8 cellular contexts compared by ENCODE assay signal in the genomic region with DNA sequence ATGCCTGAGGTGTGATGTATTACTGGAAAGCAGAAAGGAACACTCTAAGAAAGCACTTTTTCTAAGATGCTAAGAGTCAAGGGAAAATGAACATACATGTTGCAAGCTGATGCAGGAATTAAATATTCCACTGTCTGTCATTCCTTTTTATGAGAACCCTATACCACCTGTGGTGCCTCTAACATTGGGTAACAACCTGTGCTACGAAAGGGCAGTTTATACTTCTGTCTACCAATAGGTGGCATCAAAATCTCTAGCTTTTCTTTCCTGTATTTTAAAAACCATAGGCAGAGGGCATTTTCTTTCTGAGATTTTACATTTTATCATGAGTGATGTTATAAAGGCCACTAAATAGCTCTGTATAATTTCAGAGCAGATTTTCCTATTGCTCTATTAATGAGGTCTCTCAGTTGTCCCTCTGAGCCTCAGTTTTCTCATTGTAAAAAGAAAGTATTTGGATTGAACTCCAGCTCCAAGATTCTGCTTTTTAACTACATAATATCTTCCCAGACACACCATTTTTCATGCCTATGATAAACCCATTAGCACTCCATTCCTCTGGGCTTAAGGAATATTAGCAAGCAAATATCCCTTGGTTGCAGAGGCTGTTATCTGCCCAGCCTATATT. TPM values are rescaled to one million over a fixed set of nuclear protein-coding genes. Genes with fewer than 3 reads are reported as not detected.
DNase-seq lines count a peak whose midpoint lies in the region; ATAC-seq and TF ChIP-seq lines count a peak whose summit lies in the region.

No MANE protein-coding gene starts in this region.

- peaks cover 4 to 17% (median 11%) of the 10 kb centered on the region in 4 donors for H3K4me1 Mint-ChIP-seq in CD4-positive, alpha-beta memory T cell

- no peak overlapping the region for H3K27ac ChIP-seq in thyroid gland
- no peak overlapping the region for H3K27ac ChIP-seq in CD4-positive, alpha-beta memory T cell (ENCODE audit: low read depth, low read length)

- CTCF ChIA-PET in CD4-positive, alpha-beta memory T cell (lab: Charles Lee; ENCODE audit: partially characterized antibody), result interaction anchor here (0.6 to 1.4 kb wide), 5 partner anchors 9 to 1308 kb away, joined by 3 to 4 read pairs (median 3); no protein-coding TSS in a partner anchor

- POLR2A ChIA-PET in CD4-positive, alpha-beta memory T cell (lab: Charles Lee; ENCODE audit: partially characterized antibody), result no interaction called here

- H3K4me3 Mint-ChIP-seq in CD4-positive, alpha-beta memory T cell, result no peak overlapping the region

- H3K4me3 ChIP-seq in thyroid gland (replicated peaks in 1 of 3), result no peak overlapping the region
- no peak overlapping the region for H3K4me3 ChIP-seq in CD4-positive, alpha-beta memory T cell (ENCODE audit: low read length in 2 of 2)

- peak; percentile 63 for DNase-seq in DMS79 treated with DMSO at 0.1 percent for 48 hours (lab: John Stamatoyannopoulos, UW)
- peak; percentile 14 for DNase-seq in kidney glomerular epithelial cell (lab: John Stamatoyannopoulos, UW)
- no peak for DNase-seq in thyroid gland
- no peak for DNase-seq in GM19238 (ENCODE audit: insufficient read length, low spot score)
- no peak for DNase-seq in CD4-positive, alpha-beta memory T cell

- no peaks in the 10 kb centered on the region for H3K36me3 ChIP-seq in thyroid gland
- H3K36me3 ChIP-seq in CD4-positive, alpha-beta memory T cell (ENCODE audit: insufficient read depth, low read length), result no peaks in the 10 kb centered on the region

- 0 to 5% methylated on average over 1 of the region's 1 CpG for WGBS in thyroid gland, 2 donors

- H3K27me3 Mint-ChIP-seq in CD4-positive, alpha-beta memory T cell, result peaks cover 30 to 41% of the 10 kb centered on the region in 2 donors

- intact Hi-C loops in thyroid gland (cut with DNase I), result loop anchor here (10.0 kb wide), 1 partner anchor 306 kb away; no protein-coding TSS in a partner anchor
- intact Hi-C loops in CD4-positive, alpha-beta memory T cell (cut with micrococcal nuclease), result no loop called here

- H3K4me1 ChIP-seq in thyroid gland, result no peaks in the 10 kb centered on the region
- H3K4me1 ChIP-seq in CD4-positive, alpha-beta memory T cell (ENCODE audit: insufficient read depth, low read length), result peaks cover 9% of the 10 kb centered on the region

- H3K36me3 Mint-ChIP-seq in CD4-positive, alpha-beta memory T cell, result peaks cover 0 to 3% of the 10 kb centered on the region in 2 donors

- no peak overlapping the region for H3K27ac Mint-ChIP-seq in CD4-positive, alpha-beta memory T cell

- H3K27me3 ChIP-seq in thyroid gland, result no peaks in the 10 kb centered on the region
- H3K27me3 ChIP-seq in CD4-positive, alpha-beta memory T cell (ENCODE audit: insufficient read depth, low read length), result peaks cover 22% of the 10 kb centered on the region

- peak; percentile 75 for TF ChIP-seq CTCF in LNCAP (IDR thresholded peaks at IDR 0.05)
- TF ChIP-seq CTCF in thyroid gland (IDR thresholded peaks at IDR 0.05), result peak in 3 of 6 experiments; percentile 45 to 53 (median 50)

- H3K9me3 Mint-ChIP-seq in CD4-positive, alpha-beta memory T cell, result peaks cover 0 to 12% (median 1%) of the 10 kb centered on the region in 8 donors

- no peak for TF ChIP-seq POLR2A in thyroid gland (IDR thresholded peaks at IDR 0.05)

- H3K9me3 ChIP-seq in thyroid gland, result no peaks in the 10 kb centered on the region
- no peaks in the 10 kb centered on the region for H3K9me3 ChIP-seq in CD4-positive, alpha-beta memory T cell (ENCODE audit: control insufficient read depth in 1 of 2, low read length in 2 of 2)

- peak; percentile 46; the same call in 2 of the 3 replicates for ATAC-seq in SK-N-SH treated with all-trans-retinoic acid at 6 μM for 48 hours
- ATAC-seq in GM21423 (IDR thresholded peaks at IDR 0.05; ENCODE audit: unreplicated experiment), result no peak

TF ChIP-seq in SK-N-SH treated with all-trans-retinoic acid at 6 μM for 48 hours, 23 proteins besides CTCF, POLR2A, EP300 and RAD21:
- TF ChIP-seq, protein P1, sequence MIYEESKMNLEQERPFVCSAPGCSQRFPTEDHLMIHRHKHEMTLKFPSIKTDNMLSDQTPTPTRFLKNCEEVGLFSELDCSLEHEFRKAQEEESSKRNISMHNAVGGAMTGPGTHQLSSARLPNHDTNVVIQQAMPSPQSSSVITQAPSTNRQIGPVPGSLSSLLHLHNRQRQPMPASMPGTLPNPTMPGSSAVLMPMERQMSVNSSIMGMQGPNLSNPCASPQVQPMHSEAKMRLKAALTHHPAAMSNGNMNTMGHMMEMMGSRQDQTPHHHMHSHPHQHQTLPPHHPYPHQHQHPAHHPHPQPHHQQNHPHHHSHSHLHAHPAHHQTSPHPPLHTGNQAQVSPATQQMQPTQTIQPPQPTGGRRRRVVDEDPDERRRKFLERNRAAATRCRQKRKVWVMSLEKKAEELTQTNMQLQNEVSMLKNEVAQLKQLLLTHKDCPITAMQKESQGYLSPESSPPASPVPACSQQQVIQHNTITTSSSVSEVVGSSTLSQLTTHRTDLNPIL (CRISPR knock-in tag; IDR thresholded peaks at IDR 0.05; ENCODE audit: low read depth), result no peak
- TF ChIP-seq TOX (CRISPR knock-in tag; IDR thresholded peaks at IDR 0.05; ENCODE audit: borderline replicate concordance) (no peak), BACH2 (CRISPR knock-in tag; IDR thresholded peaks at IDR 0.05; ENCODE audit: borderline replicate concordance) (no peak), ZNF565 (CRISPR knock-in tag; conservative IDR thresholded peaks at IDR 0.05; ENCODE audit: low read depth) (no peak), OSR1 (CRISPR knock-in tag; IDR thresholded peaks at IDR 0.05) (no peak), ESRRG (CRISPR knock-in tag; IDR thresholded peaks at IDR 0.05) (no peak), CSRNP3 (CRISPR knock-in tag; IDR thresholded peaks at IDR 0.05) (no peak), GLIS3 (CRISPR knock-in tag; IDR thresholded peaks at IDR 0.05) (no peak), ARNTL (CRISPR knock-in tag; IDR thresholded peaks at IDR 0.05; ENCODE audit: borderline replicate concordance, low read depth) (no peak), TCF4 (CRISPR knock-in tag; IDR thresholded peaks at IDR 0.05; ENCODE audit: borderline replicate concordance) (no peak)
- TF ChIP-seq, protein P2, sequence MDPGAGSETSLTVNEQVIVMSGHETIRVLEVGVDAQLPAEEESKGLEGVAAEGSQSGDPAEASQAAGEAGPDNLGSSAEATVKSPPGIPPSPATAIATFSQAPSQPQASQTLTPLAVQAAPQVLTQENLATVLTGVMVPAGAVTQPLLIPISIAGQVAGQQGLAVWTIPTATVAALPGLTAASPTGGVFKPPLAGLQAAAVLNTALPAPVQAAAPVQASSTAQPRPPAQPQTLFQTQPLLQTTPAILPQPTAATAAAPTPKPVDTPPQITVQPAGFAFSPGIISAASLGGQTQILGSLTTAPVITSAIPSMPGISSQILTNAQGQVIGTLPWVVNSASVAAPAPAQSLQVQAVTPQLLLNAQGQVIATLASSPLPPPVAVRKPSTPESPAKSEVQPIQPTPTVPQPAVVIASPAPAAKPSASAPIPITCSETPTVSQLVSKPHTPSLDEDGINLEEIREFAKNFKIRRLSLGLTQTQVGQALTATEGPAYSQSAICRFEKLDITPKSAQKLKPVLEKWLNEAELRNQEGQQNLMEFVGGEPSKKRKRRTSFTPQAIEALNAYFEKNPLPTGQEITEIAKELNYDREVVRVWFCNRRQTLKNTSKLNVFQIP (CRISPR knock-in tag; IDR thresholded peaks at IDR 0.05; ENCODE audit: borderline replicate concordance, low read depth), result no peak
TF ChIP-seq in SK-N-SH treated with all-trans-retinoic acid at 6 μM for 48 hours: peak in this region for 0.

RNA-seq across cellular contexts. Expression of gene CPNE4, which starts 3.5 kb away (rescaled TPM):
- total RNA-seq in thyroid gland, result not detected
- total RNA-seq in CD4-positive, alpha-beta memory T cell, result not detected
- not detected for polyA plus RNA-seq in CD4-positive, alpha-beta memory T cell

Comparison
In these comparisons a context has a peak if more than half of its experiments do, and no peak if none do; other contexts are left out.
1. DNase-seq: peak in DMS79 treated with DMSO at 0.1 percent for 48 hours (single experiment) and kidney glomerular epithelial cell (single experiment); none in thyroid gland (0 of 2), GM19238 (single experiment) and CD4-positive, alpha-beta memory T cell (0 of 5).